Comparison of ENCODE assay signal across 9 cellular contexts in genomic region chr5:134503088-134503936, GRCh38. TPM values are rescaled to one million over a fixed set of nuclear protein-coding genes. Genes with fewer than 3 reads are reported as not detected.
DNase-seq lines count a peak whose midpoint lies in the region; ATAC-seq, FAIRE-seq and TF ChIP-seq lines count a peak whose summit lies in the region.
"Had no signal": no experiment of that assay in that cellular context is flagged by ENCODE, and none has a peak within 500 bp of the region (broad histone marks: within the 10 kb centered on the region; RNA-seq: fewer than 3 reads in every experiment).

No MANE protein-coding gene starts in this region.

- FAIRE-seq in GM18507 (lab: Jason Lieb, UNC): peak; percentile 88
- FAIRE-seq: islet of Langerhans had no signal

- no peak overlapping the region for H3K4me3 ChIP-seq in vagina
- no peak overlapping the region for H3K4me3 ChIP-seq in HAP-1

- in situ Hi-C loops in HAP-1 (cut with MboI; ENCODE audit: low sequenced_read_pairs): no loop called here

- DNase-seq in GM18507 (ENCODE audit: extremely low spot score, insufficient read length, low read depth) (peak; percentile 23), foreskin keratinocyte (peak; percentile 97 to 99), renal cortical epithelial cell (ENCODE audit: low read depth) (peak; percentile 99), vagina (ENCODE audit: extremely low spot score in 2 of 2) (peak in 1 of 2 donors; percentile 94), HAP-1 (ENCODE audit: low spot score in 2 of 2) (no peak)
- peak; percentile 29 to 35 for DNase-seq in activated T-helper 1 cell treated with anti-CD3 and anti-CD28 coated beads, Interleukin-2, amount 50 U/mL, for 16 hours (ENCODE audit: low read depth in 1 of 2, low spot score in 1 of 2)

- H3K36me3 ChIP-seq in vagina: no peaks in the 10 kb centered on the region
- H3K36me3 ChIP-seq in HAP-1 (replicated peaks): no peaks in the 10 kb centered on the region

- H3K4me1 ChIP-seq in foreskin keratinocyte (peaks cover 22% of the 10 kb centered on the region), vagina (peaks cover 35% of the 10 kb centered on the region), HAP-1 (no peaks in the 10 kb centered on the region)

- H3K27ac ChIP-seq in foreskin keratinocyte (peak overlapping the region; percentile 43), vagina (peak overlapping the region; percentile 65)

- peak; percentile 77 for ATAC-seq in HG02973 (IDR thresholded peaks at IDR 0.05; ENCODE audit: unreplicated experiment)
- ATAC-seq in foreskin keratinocyte: peak; percentile 95

- TF ChIP-seq POLR2A in vagina (IDR thresholded peaks at IDR 0.05): peak in 1 of 2 donors; percentile 20

- intact Hi-C loops in vagina (cut with DNase I): no loop called here

- no peaks in the 10 kb centered on the region for H3K27me3 ChIP-seq in foreskin keratinocyte
- H3K27me3 ChIP-seq in vagina: no peaks in the 10 kb centered on the region
- H3K27me3 ChIP-seq in HAP-1 (ENCODE audit: low read depth): no peaks in the 10 kb centered on the region

- peak; percentile 19 for TF ChIP-seq CTCF in foreskin keratinocyte (conservative IDR thresholded peaks at IDR 0.05)
- TF ChIP-seq CTCF in vagina (IDR thresholded peaks at IDR 0.05): no peak

- H3K9me3 ChIP-seq in vagina (no peaks in the 10 kb centered on the region), HAP-1 (no peaks in the 10 kb centered on the region)

TF ChIP-seq in PFSK-1, 5 proteins besides CTCF, POLR2A, EP300 and RAD21:
- TF ChIP-seq POLR2AphosphoS5 (IDR thresholded peaks at IDR 0.05; ENCODE audit: low read depth, low read length) (peak; percentile 60; the same call in 1 of the 2 replicates), REST (IDR thresholded peaks at IDR 0.05; ENCODE audit: insufficient read depth in 1 of 2, low read depth in 2 of 2, low read length in 2 of 2) (peak in 1 of 2 experiments; percentile 62; a peak in 2 of 4 replicates), SIN3A (IDR thresholded peaks at IDR 0.05; ENCODE audit: borderline replicate concordance, insufficient read depth, low read length) (no peak), TAF1 (IDR thresholded peaks at IDR 0.05; ENCODE audit: borderline replicate concordance, insufficient read depth, low read length) (no peak), FOXP2 (optimal IDR thresholded peaks at IDR 0.05; ENCODE audit: borderline replicate concordance, extremely low read depth, extremely low read length, insufficient read depth) (peak; percentile 41)

RNA-seq across cellular contexts. Expression of gene JADE2, which starts 22.2 kb away (rescaled TPM):
- polyA plus RNA-seq in PFSK-1 (2012; ENCODE audit: insufficient read length, low read depth): 12.0 TPM
- total RNA-seq in foreskin keratinocyte (31.7 and 34.0 TPM in 2 replicates), renal cortical epithelial cell (17.2 and 42.6 TPM in 2 replicates), vagina (35.4 TPM)
- polyA plus RNA-seq in foreskin keratinocyte: 10.1 and 11.7 TPM in 2 replicates

Comparison
In these comparisons a context has a peak if more than half of its experiments do, and no peak if none do; other contexts are left out.
1. DNase-seq: peak in GM18507 (single experiment), activated T-helper 1 cell treated with anti-CD3 and anti-CD28 coated beads, Interleukin-2, amount 50 U/mL, for 16 hours (2 of 2), foreskin keratinocyte (2 of 2) and renal cortical epithelial cell (single experiment); none in HAP-1 (0 of 2).